In genomic region chr18:60996822-60997221, GRCh38 we compare ENCODE assay signal across 1 cellular context.
TF ChIP-seq lines count a peak whose summit lies in the region.

No MANE protein-coding gene starts in this region.

TF ChIP-seq in SK-N-SH treated with all-trans-retinoic acid at 6 μM for 48 hours, 23 proteins besides CTCF, POLR2A, EP300 and RAD21 (continued from another document):
- TF ChIP-seq TSHZ2 (CRISPR knock-in tag; IDR thresholded peaks at IDR 0.05), result no peak
- no peak for TF ChIP-seq BACH2 (CRISPR knock-in tag; IDR thresholded peaks at IDR 0.05; ENCODE audit: borderline replicate concordance)
- TF ChIP-seq ISL1 (CRISPR knock-in tag; IDR thresholded peaks at IDR 0.05), result no peak
- no peak for TF ChIP-seq SNAI2 (CRISPR knock-in tag; IDR thresholded peaks at IDR 0.05)
- no peak for TF ChIP-seq OSR1 (CRISPR knock-in tag; IDR thresholded peaks at IDR 0.05)
